21 cellular contexts compared by ENCODE assay signal in the genomic region with DNA sequence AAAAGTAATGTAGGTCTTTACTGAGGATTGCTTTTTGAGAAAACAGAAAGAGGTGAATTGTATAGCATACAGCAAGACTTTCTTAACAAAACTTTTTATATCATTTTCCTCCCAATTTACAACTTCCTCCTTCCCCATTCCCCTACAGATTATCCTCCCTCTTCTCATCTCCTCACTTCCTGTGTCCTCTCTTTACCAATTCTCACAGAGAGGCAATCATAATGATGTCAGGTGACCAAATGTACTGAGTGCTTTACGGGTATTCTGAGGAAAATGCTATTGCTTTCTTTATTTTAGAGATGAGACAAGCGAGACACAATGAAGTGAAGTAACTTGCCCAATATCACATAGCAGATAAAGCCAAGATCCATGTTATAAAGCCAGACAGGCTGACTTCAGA. TPM values are rescaled to one million over a fixed set of nuclear protein-coding genes. Genes with fewer than 3 reads are reported as not detected.
DNase-seq lines count a peak whose midpoint lies in the region; ATAC-seq, FAIRE-seq and TF ChIP-seq lines count a peak whose summit lies in the region.
"Had no signal": no experiment of that assay in that cellular context is flagged by ENCODE, and none has a peak within 500 bp of the region (broad histone marks: within the 10 kb centered on the region; RNA-seq: fewer than 3 reads in every experiment).

No MANE protein-coding gene starts in this region.

- H3K36me3 Mint-ChIP-seq in natural killer cell: no peaks in the 10 kb centered on the region
- H3K36me3 Mint-ChIP-seq in natural killer cell treated with Interleukin-12 subunit alpha and Interleukin-12 subunit beta and Interleukin-15 and Interleukin-18, amount 100 ng/mL, for 72 hours: peaks cover 6% of the 10 kb centered on the region
- H3K36me3 Mint-ChIP-seq: naive thymus-derived CD8-positive, alpha-beta T cell had no signal

- peaks cover 8 to 15% of the 10 kb centered on the region in 2 experiments; a peak in 4 of 5 replicates for H3K4me1 ChIP-seq in K562 (replicated peaks in 1 of 2; ENCODE audit: control insufficient read depth in 2 of 2, insufficient read depth in 2 of 2, low read length in 2 of 2)

- peaks cover 26 to 34% of the 10 kb centered on the region in 2 donors for H3K4me1 Mint-ChIP-seq in natural killer cell
- H3K4me1 Mint-ChIP-seq in natural killer cell treated with Interleukin-12 subunit alpha and Interleukin-12 subunit beta and Interleukin-15 and Interleukin-18, amount 100 ng/mL, for 72 hours (ENCODE audit: low read depth in 2 of 2): peaks cover 20 to 27% of the 10 kb centered on the region in 2 donors

- H3K27ac Mint-ChIP-seq in natural killer cell: peak overlapping the region in 1 of 2 donors; percentile 22
- no peak overlapping the region for H3K27ac Mint-ChIP-seq in natural killer cell treated with Interleukin-12 subunit alpha and Interleukin-12 subunit beta and Interleukin-15 and Interleukin-18, amount 100 ng/mL, for 72 hours

- H3K79me2 ChIP-seq in K562 (ENCODE audit: control insufficient read depth, insufficient read depth, low read length): peaks cover 17% of the 10 kb centered on the region

- no peaks in the 10 kb centered on the region for H4K20me1 ChIP-seq in K562 (replicated peaks; ENCODE audit: control insufficient read depth, insufficient read depth, low read length)

- CTCF ChIA-PET in K562 (lab: Yijun Ruan, JAX; ENCODE audit: low intra/inter-chr PET ratio): no interaction called here

- no peak overlapping the region for H3K4me3 ChIP-seq in NB4 (ENCODE audit: low read depth, low read length)
- H3K4me3 ChIP-seq in K562: no peak overlapping the region
- H3K4me3 ChIP-seq: upper lobe of right lung had no signal

- no peak for TF ChIP-seq RAD21 in K562 (CRISPR knock-in tag; conservative IDR thresholded peaks at IDR 0.05 in 1 of 2, IDR thresholded peaks at IDR 0.05 in 1 of 2)

- TF ChIP-seq POLR2A in NB4 (IDR thresholded peaks at IDR 0.05; ENCODE audit: extremely low read depth, insufficient read length): no peak
- no peak for TF ChIP-seq POLR2A in K562 (conservative IDR thresholded peaks at IDR 0.05)

- no peak overlapping the region for H3K4me2 ChIP-seq in K562 (ENCODE audit: insufficient read depth, low read length)

- WGBS in K562 (ENCODE audit: insufficient coverage, low coverage, missing lambda C conversion rate): 25% methylated on average over 2 of the region's 2 CpGs

- H3K4me3 Mint-ChIP-seq in natural killer cell: peak overlapping the region; percentile 43
- no peak overlapping the region for H3K4me3 Mint-ChIP-seq in natural killer cell treated with Interleukin-12 subunit alpha and Interleukin-12 subunit beta and Interleukin-15 and Interleukin-18, amount 100 ng/mL, for 72 hours
- H3K4me3 Mint-ChIP-seq: CD14-positive monocyte had no signal

- TF ChIP-seq EP300 in K562 (IDR thresholded peaks at IDR 0.05; ENCODE audit: low read length): no peak

- intact Hi-C loops in natural killer cell (cut with micrococcal nuclease) (no loop called here), K562 (cut with micrococcal nuclease) (no loop called here)

- H3K9me1 ChIP-seq in K562 (ENCODE audit: control insufficient read depth, insufficient read depth, low read length): no peaks in the 10 kb centered on the region

- no peaks in the 10 kb centered on the region for H3K9me3 ChIP-seq in K562 (replicated peaks; ENCODE audit: control insufficient read depth, insufficient read depth, low read depth, low read length)
- H3K9me3 ChIP-seq: upper lobe of right lung had no signal

- H3K27ac ChIP-seq in K562 (ENCODE audit: extremely low read depth, low read depth, low read length): no peak overlapping the region
- H3K27ac ChIP-seq: RWPE1, upper lobe of right lung had no signal

- no peak overlapping the region for H3K9ac ChIP-seq in K562 (ENCODE audit: insufficient read depth in 1 of 2, low read depth in 2 of 2, low read length in 2 of 2)

- H3K9me3 Mint-ChIP-seq in natural killer cell: no peaks in the 10 kb centered on the region
- H3K9me3 Mint-ChIP-seq in natural killer cell treated with Interleukin-12 subunit alpha and Interleukin-12 subunit beta and Interleukin-15 and Interleukin-18, amount 100 ng/mL, for 72 hours: no peaks in the 10 kb centered on the region
- H3K9me3 Mint-ChIP-seq: CD14-positive monocyte; naive thymus-derived CD8-positive, alpha-beta T cell had no signal

- in situ Hi-C loops in K562 (cut with MboI): no loop called here

- no peaks in the 10 kb centered on the region for H3K36me3 ChIP-seq in K562 (ENCODE audit: control insufficient read depth, insufficient read depth, low read length)
- H3K36me3 ChIP-seq: upper lobe of right lung had no signal

- TF ChIP-seq CTCF in natural killer cell (IDR thresholded peaks at IDR 0.05) (no peak), NB4 (IDR thresholded peaks at IDR 0.05; ENCODE audit: low read depth, low read length) (no peak), K562 (IDR thresholded peaks at IDR 0.05 in 2 of 3, conservative IDR thresholded peaks at IDR 0.05 in 1 of 3; ENCODE audit: insufficient read depth in 2 of 3, low read depth in 1 of 3, low read length in 3 of 3) (no peak)

- H3K27me3 ChIP-seq in K562 (ENCODE audit: control insufficient read depth in 2 of 2, insufficient read depth in 2 of 2, low read length in 2 of 2): no peaks in the 10 kb centered on the region
- H3K27me3 ChIP-seq: upper lobe of right lung had no signal

- no peak for FAIRE-seq in K562 (lab: Jason Lieb, UNC)
- FAIRE-seq: endothelial cell of umbilical vein had no signal

- H2AFZ ChIP-seq in K562 (ENCODE audit: low read depth, low read length): peak overlapping the region; percentile 64

- DNase-seq in natural killer cell (no peak), NB4 (ENCODE audit: low read depth) (peak; percentile 60), K562 (ENCODE audit: extremely low read depth in 1 of 4, low spot score in 3 of 4) (no peak), NCI-H345 (lab: John Stamatoyannopoulos, UW) (no peak)
- DNase-seq in natural killer cell treated with Interleukin-12 subunit alpha and Interleukin-12 subunit beta and Interleukin-15 and Interleukin-18, amount 100 ng/mL, for 72 hours (ENCODE audit: low spot score): no peak
- DNase-seq in activated effector memory CD4-positive, alpha-beta T cell treated with Interleukin-2 at 50 U/mL for 16 hours: no peak
- no peak for DNase-seq in activated CD8-positive, alpha-beta memory T cell treated with anti-CD3 and anti-CD28 coated beads for 24 hours
- DNase-seq: activated CD4-positive, alpha-beta T cell treated with anti-CD3 and anti-CD28 coated beads for 4 hours; activated naive CD4-positive, alpha-beta T cell treated with anti-CD3 and anti-CD28 coated beads, Interleukin-2, amount 50 U/mL, for 16 hours; activated T-cell treated with anti-CD3 and anti-CD28 coated beads, Interleukin-2, amount 50 U/mL, for 48 hours; central memory CD4-positive, alpha-beta T cell; head of caudate nucleus; naive thymus-derived CD8-positive, alpha-beta T cell; NCI-H1417 treated with DMSO at 0.1 percent for 48 hours; NCI-H510A; upper lobe of right lung had no signal

- peaks cover 20 to 31% of the 10 kb centered on the region in 2 donors for H3K27me3 Mint-ChIP-seq in natural killer cell (ENCODE audit: low read depth in 2 of 2)
- peaks cover 21 to 32% of the 10 kb centered on the region in 2 donors for H3K27me3 Mint-ChIP-seq in natural killer cell treated with Interleukin-12 subunit alpha and Interleukin-12 subunit beta and Interleukin-15 and Interleukin-18, amount 100 ng/mL, for 72 hours

- BruUV-seq in K562 (replicated peaks; lab: Mats Ljungman, UMichigan): no TSS peak

- ATAC-seq in natural killer cell (no peak), K562 (no peak), GM19324 (IDR thresholded peaks at IDR 0.05; ENCODE audit: low FRiP score, unreplicated experiment) (no peak)
- ATAC-seq in natural killer cell treated with Interleukin-12 subunit alpha and Interleukin-12 subunit beta and Interleukin-15 and Interleukin-18, amount 100 ng/mL, for 72 hours: no peak
- ATAC-seq: naive thymus-derived CD8-positive, alpha-beta T cell; sciatic nerve; upper lobe of right lung had no signal

- POLR2A ChIA-PET in K562 (lab: Yijun Ruan, JAX): no interaction called here

RNA-seq across cellular contexts. Expression of a gene that starts 1.7 kb away (rescaled TPM):
- 10 to 100 TPM; 16.4 to 18.1 (median 17.3) TPM for total RNA-seq in natural killer cell
- 10 to 100 TPM; 20.5 to 31.1 TPM for total RNA-seq in natural killer cell treated with Interleukin-12 subunit alpha and Interleukin-12 subunit beta and Interleukin-15 and Interleukin-18, amount 100 ng/mL, for 72 hours
- 2.0 and 6.5 TPM in 2 replicates for total RNA-seq in K562 (2011; cell fraction: chromatin; rRNA removed; ENCODE audit: low replicate concordance)
- total RNA-seq in K562 (2011; cell fraction: nucleolus; rRNA removed): 1.3 and 2.0 TPM in 2 replicates
- total RNA-seq in K562 (2011; cell fraction: nucleoplasm; rRNA removed): 2.0 and 4.0 TPM in 2 replicates
- total RNA-seq in K562 (2014; rRNA removed): 5.7 and 6.4 TPM in 2 replicates
- total RNA-seq in K562 (2014; rRNA removed; fragmentation: Illumina TruSeq; extraction: Trizol): 10.8 and 12.2 TPM in 2 replicates
- total RNA-seq in K562 (2015; rRNA removed; fragmentation: Illumina TruSeq; extraction: Trizol): 8.4 and 8.5 TPM in 2 replicates
- 7.8 and 8.2 TPM in 2 replicates for total RNA-seq in K562 (2021)
- 4.8 and 7.7 TPM in 2 replicates for polyA plus RNA-seq in K562 (2011; rRNA removed)
- polyA plus RNA-seq in K562 (2011; cell fraction: cytosol; rRNA removed): 1.8 and 2.7 TPM in 2 replicates
- 1.5 and 1.9 TPM in 2 replicates for polyA plus RNA-seq in K562 (2011; cell fraction: nucleus; rRNA removed)
- 4.8 and 6.6 TPM in 2 replicates for polyA plus RNA-seq in K562 (2012)
- polyA plus RNA-seq in K562 (2014; fragmentation: Illumina TruSeq; extraction: Trizol): 6.8 and 7.7 TPM in 2 replicates
- 1 to 10 TPM; 3.9 to 4.5 TPM for polyA plus RNA-seq in K562 (2014; fragmentation: Nextera tagmentation; extraction: Ambion mirVana)
- polyA plus RNA-seq in K562 (2014; rRNA removed): 4.5 TPM in 2 replicates
- 8.5 and 9.5 TPM in 2 replicates for polyA minus RNA-seq in K562 (2011; rRNA and poly(A)+ RNA removed)
- 3.3 and 8.4 TPM in 2 replicates for polyA minus RNA-seq in K562 (2011; cell fraction: cytosol; rRNA and poly(A)+ RNA removed)
- 1.6 and 2.8 TPM in 2 replicates for polyA minus RNA-seq in K562 (2011; cell fraction: nucleus; rRNA and poly(A)+ RNA removed)

RNA-seq across cellular contexts. Expression of a gene that starts 12.5 kb away (rescaled TPM):
- total RNA-seq in natural killer cell (10 to 100 TPM; 47.4 to 60.0 (median 50.6) TPM), K562 (2014; rRNA removed) (38.2 and 41.6 TPM in 2 replicates), K562 (2014; rRNA removed; fragmentation: Illumina TruSeq; extraction: Trizol) (51.0 and 61.3 TPM in 2 replicates), K562 (2015; rRNA removed; fragmentation: Illumina TruSeq; extraction: Trizol) (44.8 and 47.2 TPM in 2 replicates), K562 (2021) (43.9 and 50.3 TPM in 2 replicates)
- 100 to 1,000 TPM; 120 to 163 TPM for total RNA-seq in natural killer cell treated with Interleukin-12 subunit alpha and Interleukin-12 subunit beta and Interleukin-15 and Interleukin-18, amount 100 ng/mL, for 72 hours
- 47.3 and 175 TPM in 2 replicates for total RNA-seq in K562 (2011; cell fraction: chromatin; rRNA removed; ENCODE audit: low replicate concordance)
- 23.8 and 35.8 TPM in 2 replicates for total RNA-seq in K562 (2011; cell fraction: nucleolus; rRNA removed)
- 59.2 and 90.7 TPM in 2 replicates for total RNA-seq in K562 (2011; cell fraction: nucleoplasm; rRNA removed)
- polyA plus RNA-seq in K562 (2011; rRNA removed) (68.4 and 98.0 TPM in 2 replicates), K562 (2014; fragmentation: Illumina TruSeq; extraction: Trizol) (38.2 and 42.6 TPM in 2 replicates), K562 (2014; fragmentation: Nextera tagmentation; extraction: Ambion mirVana) (10 to 100 TPM; 12.5 to 12.6 TPM), K562 (2014; rRNA removed) (38.6 and 40.4 TPM in 2 replicates)
- 64.9 and 65.0 TPM in 2 replicates for polyA plus RNA-seq in K562 (2011; cell fraction: cytosol; rRNA removed)
- polyA plus RNA-seq in K562 (2011; cell fraction: nucleus; rRNA removed): 31.7 and 35.1 TPM in 2 replicates
- 20.8 and 25.7 TPM in 2 replicates for polyA plus RNA-seq in K562 (2012)
- 87.1 and 87.8 TPM in 2 replicates for polyA minus RNA-seq in K562 (2011; rRNA and poly(A)+ RNA removed)
- polyA minus RNA-seq in K562 (2011; cell fraction: cytosol; rRNA and poly(A)+ RNA removed): 43.2 and 55.3 TPM in 2 replicates
- polyA minus RNA-seq in K562 (2011; cell fraction: nucleus; rRNA and poly(A)+ RNA removed): 49.3 and 83.2 TPM in 2 replicates
